25 cellular contexts compared by ENCODE assay signal in the genomic region with DNA sequence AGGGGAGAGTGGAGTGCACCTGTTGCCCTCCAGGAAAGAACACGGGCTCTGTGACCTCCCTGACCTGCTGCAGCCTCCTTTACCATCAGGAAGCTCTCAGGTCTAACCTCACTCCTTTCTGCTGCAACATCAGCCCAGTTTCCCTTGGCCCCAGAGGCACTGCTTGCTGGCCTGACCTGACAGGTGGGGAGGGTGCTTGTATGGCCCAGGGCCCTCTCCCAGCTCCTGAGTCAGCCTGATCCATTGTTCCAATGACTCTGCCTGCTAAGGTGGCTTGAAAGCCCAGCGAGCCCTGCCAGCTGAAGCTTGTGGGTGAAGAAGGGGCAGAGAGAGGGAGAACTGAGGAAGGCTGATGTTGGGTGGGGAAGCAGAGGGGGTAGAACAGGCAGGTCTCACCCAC. TPM values are rescaled to one million over a fixed set of nuclear protein-coding genes. Genes with fewer than 3 reads are reported as not detected.
"Had no signal": no experiment of that assay in that cellular context is flagged by ENCODE, and none has a peak within 500 bp of the region (broad histone marks: within the 10 kb centered on the region; RNA-seq: fewer than 3 reads in every experiment).

No MANE protein-coding gene starts in this region.

- ATAC-seq: activated T-cell treated with anti-CD3 and anti-CD28 coated beads, Interleukin-2, amount 50 U/mL, for 72 hours; mucosa of descending colon; psoas muscle; right cardiac atrium; stimulated activated naive CD8-positive, alpha-beta T cell treated with anti-CD3 and anti-CD28 coated beads, Interleukin-15, amount 100 ng/mL, for 72 hours had no signal

- H3K4me3 ChIP-seq: ascending aorta, coronary artery, mucosa of descending colon, neural progenitor cell, psoas muscle had no signal

- H3K9ac ChIP-seq: neural progenitor cell had no signal

- H3K27ac ChIP-seq: ascending aorta, coronary artery, neural progenitor cell, psoas muscle, VCaP had no signal

- H3K36me3 ChIP-seq: ascending aorta, neural progenitor cell had no signal

- H3K36me3 Mint-ChIP-seq: naive B cell, neural progenitor cell had no signal

- H3K27ac Mint-ChIP-seq: activated T-cell treated with anti-CD3 and anti-CD28 coated beads, Interleukin-2, amount 50 U/mL, for 72 hours; neural progenitor cell had no signal

- H3K4me1 ChIP-seq: ascending aorta, neural progenitor cell, psoas muscle had no signal

- H3K9me3 ChIP-seq: ascending aorta, mucosa of descending colon, psoas muscle had no signal

- H3K4me3 Mint-ChIP-seq: activated T-cell treated with anti-CD3 and anti-CD28 coated beads, Interleukin-2, amount 50 U/mL, for 72 hours; naive B cell; neural progenitor cell; stimulated activated naive CD8-positive, alpha-beta T cell treated with anti-CD3 and anti-CD28 coated beads, Interleukin-15, amount 100 ng/mL, for 72 hours had no signal

- H3K9me3 Mint-ChIP-seq: activated T-cell treated with anti-CD3 and anti-CD28 coated beads, Interleukin-2, amount 50 U/mL, for 72 hours; naive B cell; neural progenitor cell; stimulated activated naive CD8-positive, alpha-beta T cell treated with anti-CD3 and anti-CD28 coated beads, Interleukin-15, amount 100 ng/mL, for 72 hours had no signal

- H3K4me1 Mint-ChIP-seq: neural progenitor cell had no signal

- H2AFZ ChIP-seq: neural progenitor cell had no signal

- DNase-seq: activated CD4-positive, CD25-positive, alpha-beta regulatory T cell treated with anti-CD3 and anti-CD28 coated beads, Interleukin-2, amount 50 U/mL, for 72 hours; activated effector memory CD4-positive, alpha-beta T cell treated with anti-CD3 and anti-CD28 coated beads, Interleukin-2, amount 50 U/mL, for 16 hours; activated naive CD4-positive, alpha-beta T cell treated with anti-CD3 and anti-CD28 coated beads, Interleukin-2, amount 50 U/mL, for 16 hours; activated T-cell treated with anti-CD3 and anti-CD28 coated beads, Interleukin-2, amount 50 U/mL, for 72 hours; foreskin melanocyte; glutamatergic neuron; hypothalamus; kidney glomerular epithelial cell; mesenchymal stem cell; naive B cell; psoas muscle; right cardiac atrium; stimulated activated CD4-positive, alpha-beta T cell treated with anti-CD3 and anti-CD28 coated beads, Interleukin-2, amount 100 ng/mL, for 48 hours; stimulated activated naive CD8-positive, alpha-beta T cell treated with anti-CD3 and anti-CD28 coated beads, Interleukin-15, amount 100 ng/mL, for 72 hours; T-helper 2 cell had no signal

- H3K27me3 Mint-ChIP-seq: stimulated activated naive CD8-positive, alpha-beta T cell treated with anti-CD3 and anti-CD28 coated beads, Interleukin-15, amount 100 ng/mL, for 72 hours had no signal

- H3K4me2 ChIP-seq: neural progenitor cell had no signal

- H3K27me3 ChIP-seq: ascending aorta, neural progenitor cell had no signal

RNA-seq across cellular contexts. Expression of a gene that starts 13.2 kb away (rescaled TPM):
- total RNA-seq: activated CD8-positive, alpha-beta memory T cell treated with anti-CD3 and anti-CD28 coated beads for 36 hours; activated T-cell treated with anti-CD3 and anti-CD28 coated beads, Interleukin-2, amount 50 U/mL, for 72 hours; ascending aorta; fibroblast of lung; mucosa of descending colon; osteocyte; psoas muscle; right cardiac atrium; skeletal muscle tissue; temporal lobe had no signal
- polyA plus RNA-seq: fibroblast of lung had no signal

RNA-seq across cellular contexts. Expression of a gene that starts 27.9 kb away (rescaled TPM):
- total RNA-seq: ascending aorta, fibroblast of lung, mucosa of descending colon, osteocyte, psoas muscle, right cardiac atrium, temporal lobe had no signal
- polyA plus RNA-seq: fibroblast of lung had no signal

RNA-seq across cellular contexts. Expression of a gene that starts 42.9 kb away (rescaled TPM):
- total RNA-seq: activated CD8-positive, alpha-beta memory T cell treated with anti-CD3 and anti-CD28 coated beads for 36 hours had no signal

RNA-seq across cellular contexts. Expression of a gene that starts 48.1 kb away (rescaled TPM):
- total RNA-seq: activated CD8-positive, alpha-beta memory T cell treated with anti-CD3 and anti-CD28 coated beads for 36 hours; ascending aorta; mucosa of descending colon; osteocyte; right cardiac atrium; skeletal muscle tissue; temporal lobe had no signal
